In the genomic region with DNA sequence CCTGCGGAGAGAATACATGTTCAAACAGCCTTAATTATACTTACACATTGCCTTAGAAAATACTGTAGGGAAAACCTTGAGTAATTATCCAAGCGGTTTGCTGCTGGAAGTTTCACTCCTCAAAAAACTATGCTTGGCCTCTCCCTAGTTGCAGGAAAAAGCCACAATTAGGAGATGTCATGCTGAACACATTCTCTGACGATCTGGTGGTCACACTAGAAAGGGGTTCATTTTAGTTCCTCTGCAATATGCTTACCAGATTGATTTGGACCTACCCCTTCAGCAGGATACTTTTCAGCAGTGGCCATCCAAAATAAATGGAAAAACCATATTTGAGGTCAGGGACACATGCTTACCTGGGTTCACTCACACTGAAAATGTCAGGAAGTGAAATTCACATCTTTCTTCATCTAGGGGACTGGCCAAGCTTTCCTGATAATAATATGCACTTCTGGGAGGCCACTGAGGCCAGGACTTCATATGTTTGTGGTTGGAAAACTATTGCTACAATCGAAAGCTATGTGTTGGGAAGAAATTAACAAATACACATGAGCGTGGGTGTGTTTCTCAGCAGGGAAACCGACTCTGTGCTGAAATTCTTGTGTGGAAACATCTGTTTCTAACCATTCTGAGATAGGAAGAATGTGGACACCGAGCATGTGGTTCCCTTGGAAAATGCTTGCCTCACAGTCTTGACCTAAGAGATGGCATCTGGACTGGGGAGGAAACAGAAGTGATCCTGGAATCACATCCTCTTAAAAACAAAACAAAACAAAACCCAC, we compare ENCODE assay signal across 12 cellular contexts.
DNase-seq lines count a peak whose midpoint lies in the region; ATAC-seq and TF ChIP-seq lines count a peak whose summit lies in the region.
"Had no signal": no experiment of that assay in that cellular context is flagged by ENCODE, and none has a peak within 500 bp of the region (broad histone marks: within the 10 kb centered on the region; RNA-seq: fewer than 3 reads in every experiment).

No MANE protein-coding gene starts in this region.

- H2AFZ ChIP-seq in smooth muscle cell (ENCODE audit: low read depth) (no peak overlapping the region), neuronal stem cell (ENCODE audit: low read length) (no peak overlapping the region)

- no peak overlapping the region for H2BK120ac ChIP-seq in neuronal stem cell (ENCODE audit: low read depth, low read length)

- in situ Hi-C loops in GM13977 (cut with MboI; ENCODE audit: low pct_unique_long_range_greater_than_20kb, low sequenced_read_pairs, unreplicated experiment) = loop anchor here (10.0 to 25.0 kb wide), 4 partner anchors 156 to 461 kb away; no protein-coding TSS in a partner anchor

- H3K4me2 ChIP-seq in smooth muscle cell (peak overlapping the region; percentile 69), neuronal stem cell (ENCODE audit: insufficient read depth, low read length, poor library complexity, severe bottlenecking) (no peak overlapping the region)

- no peak overlapping the region for H4K8ac ChIP-seq in neuronal stem cell (ENCODE audit: low read depth, low read length)

- H3K4me3 ChIP-seq in smooth muscle cell = no peak overlapping the region
- no peak overlapping the region for H3K4me3 ChIP-seq in neuronal stem cell (ENCODE audit: low read length in 2 of 2)

- H3K9ac ChIP-seq in smooth muscle cell (ENCODE audit: low read depth) (peak overlapping the region; percentile 52), neuronal stem cell (ENCODE audit: low read depth, low read length, poor library complexity) (no peak overlapping the region)

- peaks cover 17% of the 10 kb centered on the region for H3F3A ChIP-seq in smooth muscle cell (ENCODE audit: low read depth)

- no peak overlapping the region for H3K18ac ChIP-seq in neuronal stem cell (ENCODE audit: low read length)

- no peak overlapping the region for H3K14ac ChIP-seq in neuronal stem cell (ENCODE audit: low read length)

- TF ChIP-seq CTCF in smooth muscle cell (IDR thresholded peaks at IDR 0.05; ENCODE audit: borderline replicate concordance, insufficient read depth, poor library complexity, severe bottlenecking) (no peak), GM13977 (IDR thresholded peaks at IDR 0.05; ENCODE audit: extremely low read depth, insufficient read depth, missing control alignments) (no peak)

- H3K9me3 ChIP-seq in smooth muscle cell (replicated peaks; ENCODE audit: low read depth) (no peaks in the 10 kb centered on the region), neuronal stem cell (replicated peaks in 1 of 2; ENCODE audit: control insufficient read depth in 2 of 2, insufficient read depth in 1 of 2, low read depth in 1 of 2, low read length in 2 of 2) (no peaks in the 10 kb centered on the region)

- no peaks in the 10 kb centered on the region for H3K79me2 ChIP-seq in smooth muscle cell (ENCODE audit: low read depth)

- H3K23ac ChIP-seq in neuronal stem cell (ENCODE audit: low read depth, low read length, poor library complexity) = no peak overlapping the region

- H3K27me3 ChIP-seq in smooth muscle cell (ENCODE audit: low read depth) = no peaks in the 10 kb centered on the region
- H3K27me3 ChIP-seq in neuronal stem cell (ENCODE audit: control insufficient read depth in 3 of 3, insufficient read depth in 3 of 3, low read depth in 1 of 3, low read length in 3 of 3) = no peaks in the 10 kb centered on the region

- no peak overlapping the region for H2BK15ac ChIP-seq in neuronal stem cell (ENCODE audit: low read length)

- H2BK5ac ChIP-seq in neuronal stem cell (ENCODE audit: low read length) = no peak overlapping the region

- no peak overlapping the region for H3K4ac ChIP-seq in neuronal stem cell (ENCODE audit: low read length)

- WGBS in smooth muscle cell (ENCODE audit: low lambda C conversion rate) = 17% methylated on average over 7 of the region's 7 CpGs
- WGBS in neuronal stem cell (ENCODE audit: extremely low coverage in 2 of 2, insufficient read length in 2 of 2, insufficient replicate concordance in 1 of 2), 2 donors = no CpG with 5 or more reads among the region's 7 CpGs

- H2AK5ac ChIP-seq in neuronal stem cell (ENCODE audit: low read depth, low read length) = no peak overlapping the region

- H2BK12ac ChIP-seq in neuronal stem cell (ENCODE audit: low read length) = no peak overlapping the region

- H3K36me3 ChIP-seq in smooth muscle cell (ENCODE audit: low read depth) = no peaks in the 10 kb centered on the region
- H3K36me3 ChIP-seq in neuronal stem cell (replicated peaks in 1 of 2; ENCODE audit: control insufficient read depth in 2 of 2, insufficient read depth in 2 of 2, low read length in 2 of 2) = no peaks in the 10 kb centered on the region

- intact Hi-C loops in left cardiac atrium (cut with DNase I) = no loop called here

- H4K20me1 ChIP-seq in smooth muscle cell (ENCODE audit: low read depth) = no peaks in the 10 kb centered on the region

- peak; percentile 87 to 89 for ATAC-seq in left cardiac atrium
- ATAC-seq in GM21381 (IDR thresholded peaks at IDR 0.05; ENCODE audit: unreplicated experiment) = no peak

- H3K79me1 ChIP-seq in neuronal stem cell (ENCODE audit: low read depth, low read length) = no peaks in the 10 kb centered on the region

- no peak overlapping the region for H4K91ac ChIP-seq in neuronal stem cell (ENCODE audit: low read depth, low read length, poor library complexity)

- H3K27ac ChIP-seq in smooth muscle cell (ENCODE audit: low read depth) (peak overlapping the region; percentile 89), neuronal stem cell (replicated peaks; ENCODE audit: low read length) (no peak overlapping the region)

- H3K4me1 ChIP-seq in smooth muscle cell (ENCODE audit: low read depth) (no peaks in the 10 kb centered on the region), neuronal stem cell (ENCODE audit: control insufficient read depth in 2 of 2, insufficient read depth in 1 of 2, low read depth in 1 of 2, low read length in 2 of 2) (no peaks in the 10 kb centered on the region)

- DNase-seq in H4 (ENCODE audit: low spot score) (peak; percentile 73), amniotic stem cell (lab: John Stamatoyannopoulos, UW) (peak; percentile 44), left cardiac atrium (peak; percentile 23), smooth muscle cell (lab: John Stamatoyannopoulos, UW; ENCODE audit: unreplicated experiment) (no peak), neuronal stem cell (ENCODE audit: low spot score) (no peak), GM13977 (ENCODE audit: low spot score) (no peak), activated gamma-delta T cell (lab: John Stamatoyannopoulos, UW) (no peak)
- DNase-seq: activated T-cell treated with anti-CD3 and anti-CD28 coated beads, Interleukin-2, amount 50 U/mL, for 24 hours; NCI-H187; stimulated activated CD8-positive, alpha-beta memory T cell treated with anti-CD3 and anti-CD28 coated beads, Interleukin-4, amount 100 ng/mL, for 48 hours; SW 1271 had no signal

Comparison
In these comparisons a context has a peak if more than half of its experiments do, and no peak if none do; other contexts are left out.
1. DNase-seq: peak in H4 (single experiment), amniotic stem cell (single experiment) and left cardiac atrium (single experiment); none in smooth muscle cell (single experiment), neuronal stem cell (single experiment), GM13977 (single experiment) and activated gamma-delta T cell (single experiment).